8 cellular contexts compared by ENCODE assay signal in the genomic region with DNA sequence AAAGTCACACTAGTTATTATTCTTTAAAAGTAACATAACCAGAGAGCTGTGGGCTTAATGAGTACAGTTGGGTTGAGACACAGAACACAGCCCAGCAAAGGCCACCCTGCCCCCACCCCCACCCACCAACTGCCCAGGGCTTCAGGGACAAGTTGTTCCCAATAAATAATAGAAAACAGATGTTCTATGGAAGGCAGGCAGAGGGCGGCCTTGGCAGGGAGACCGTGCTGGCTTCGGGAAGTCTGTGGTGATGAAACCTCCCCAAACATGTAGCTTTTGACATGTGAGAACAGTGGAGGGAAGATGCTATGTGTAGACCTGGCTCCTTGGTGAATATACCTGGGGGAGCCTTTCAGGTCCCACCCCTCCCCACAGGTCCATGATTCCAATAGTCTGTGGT. TPM values are rescaled to one million over a fixed set of nuclear protein-coding genes. Genes with fewer than 3 reads are reported as not detected.
DNase-seq lines count a peak whose midpoint lies in the region; ATAC-seq and TF ChIP-seq lines count a peak whose summit lies in the region.
"Had no signal": no experiment of that assay in that cellular context is flagged by ENCODE, and none has a peak within 500 bp of the region (broad histone marks: within the 10 kb centered on the region; RNA-seq: fewer than 3 reads in every experiment).

No MANE protein-coding gene starts in this region.

- H3K4me2 ChIP-seq in hepatocyte = peak overlapping the region; percentile 3

- TF ChIP-seq CTCF in adrenal gland (IDR thresholded peaks at IDR 0.05) (peak in 4 of 6 experiments; percentile 29 to 37 (median 34)), hepatocyte (IDR thresholded peaks at IDR 0.05; ENCODE audit: poor library complexity) (peak; percentile 30), stomach (IDR thresholded peaks at IDR 0.05) (no peak)

- peak; percentile 82 for DNase-seq in LHCN-M2 (ENCODE audit: low read depth)
- DNase-seq in adrenal gland = peak; percentile 75 to 96 (median 83)
- DNase-seq in hepatocyte (ENCODE audit: low spot score) = peak; percentile 65
- no peak for DNase-seq in stomach
- no peak for DNase-seq in retina

- H3K27ac ChIP-seq in adrenal gland (peak overlapping the region in 3 of 5 donors; percentile 20 to 79 (median 78)), hepatocyte (peak overlapping the region; percentile 71), stomach (peak overlapping the region in 4 of 5 donors; percentile 36 to 93 (median 66))
- H3K27ac ChIP-seq: parathyroid adenoma had no signal

- H3K36me3 ChIP-seq in adrenal gland (replicated peaks in 1 of 2) (no peaks in the 10 kb centered on the region), hepatocyte (replicated peaks; ENCODE audit: insufficient read depth, low read depth) (no peaks in the 10 kb centered on the region), stomach (peaks cover 0 to 28% (median 21%) of the 10 kb centered on the region in 4 donors)

- H3K4me3 ChIP-seq in adrenal gland = no peak overlapping the region
- no peak overlapping the region for H3K4me3 ChIP-seq in hepatocyte
- no peak overlapping the region for H3K4me3 ChIP-seq in stomach

- intact Hi-C loops in adrenal gland (cut with DNase I) (no loop called here), stomach (cut with DNase I; ENCODE audit: low total_unique reads) (no loop called here)

- H3K27me3 ChIP-seq in adrenal gland = no peaks in the 10 kb centered on the region
- H3K27me3 ChIP-seq in hepatocyte = no peaks in the 10 kb centered on the region
- no peaks in the 10 kb centered on the region for H3K27me3 ChIP-seq in stomach

- no peak overlapping the region for H2AFZ ChIP-seq in hepatocyte
- H2AFZ ChIP-seq: parathyroid adenoma had no signal

- no peak for ATAC-seq in GM18517 (IDR thresholded peaks at IDR 0.05; ENCODE audit: unreplicated experiment)
- ATAC-seq in HG03565 (IDR thresholded peaks at IDR 0.05; ENCODE audit: unreplicated experiment) = no peak

- H3K9me3 ChIP-seq in adrenal gland (replicated peaks in 1 of 3) = no peaks in the 10 kb centered on the region
- H3K9me3 ChIP-seq in hepatocyte (ENCODE audit: low read depth) = no peaks in the 10 kb centered on the region
- H3K9me3 ChIP-seq in stomach = no peaks in the 10 kb centered on the region

- 16 to 28% (median 22%) methylated on average over 3 of the region's 3 CpGs for WGBS in adrenal gland, 4 donors
- WGBS in hepatocyte (ENCODE audit: low lambda C conversion rate, missing lambda C conversion rate) = 48% methylated on average over 3 of the region's 3 CpGs
- 33 to 61% (median 47%) methylated on average over 3 of the region's 3 CpGs for WGBS in stomach, 5 donors

- H3K9me2 ChIP-seq in hepatocyte (replicated peaks; ENCODE audit: insufficient read depth) = no peaks in the 10 kb centered on the region

- TF ChIP-seq POLR2A in adrenal gland (IDR thresholded peaks at IDR 0.05) (no peak), stomach (IDR thresholded peaks at IDR 0.05) (no peak)

- no peaks in the 10 kb centered on the region for H4K20me1 ChIP-seq in hepatocyte (ENCODE audit: insufficient read depth, poor library complexity, severe bottlenecking)

- no peaks in the 10 kb centered on the region for H3K79me2 ChIP-seq in hepatocyte
- H3K79me2 ChIP-seq: parathyroid adenoma had no signal

- H3K4me1 ChIP-seq in adrenal gland (replicated peaks in 1 of 2) (peaks cover 4 to 65% of the 10 kb centered on the region in 2 donors), hepatocyte (ENCODE audit: insufficient read depth) (peaks cover 42% of the 10 kb centered on the region), stomach (peaks cover 4 to 71% (median 39%) of the 10 kb centered on the region in 4 donors)
- H3K4me1 ChIP-seq: parathyroid adenoma had no signal

- TF ChIP-seq EP300 in stomach (IDR thresholded peaks at IDR 0.05) = peak; percentile 87

RNA-seq across cellular contexts. Expression of a gene that starts 10.0 kb away (rescaled TPM):
- 0.90 and 0.98 TPM in 2 replicates for total RNA-seq in LHCN-M2 (2014; rRNA removed)
- polyA plus RNA-seq in LHCN-M2 (2012) = 1.2 TPM
- 10 to 100 TPM in 2 of 8 donors, 1 to 10 TPM in 6; 1.6 to 11.7 (median 6.1) TPM for total RNA-seq in adrenal gland
- polyA plus RNA-seq in adrenal gland = 10 to 100 TPM in 2 of 3 donors, 1 to 10 TPM in 1; 2.4 to 42.7 (median 30.3) TPM
- total RNA-seq in hepatocyte = 4.0 and 5.4 TPM in 2 replicates
- polyA plus RNA-seq in hepatocyte = 2.2 and 3.3 TPM in 2 replicates
- 10 to 100 TPM in 1 of 5 donors, 1 to 10 TPM in 3, under 1 TPM in 1; 0.58 to 10.3 (median 2.8) TPM for total RNA-seq in stomach
- 1 to 10 TPM; 2.3 to 6.8 (median 3.7) TPM for polyA plus RNA-seq in stomach

RNA-seq across cellular contexts. Expression of a gene that starts 39.6 kb away (rescaled TPM):
- total RNA-seq in LHCN-M2 (2014; rRNA removed) (77.5 and 79.1 TPM in 2 replicates), adrenal gland (10 to 100 TPM; 17.2 to 61.8 (median 24.0) TPM), hepatocyte (33.7 and 34.8 TPM in 2 replicates), stomach (100 to 1,000 TPM in 1 of 5 donors, 10 to 100 TPM in 4; 13.3 to 251 (median 26.8) TPM)
- 82.9 TPM for polyA plus RNA-seq in LHCN-M2 (2012)
- polyA plus RNA-seq in adrenal gland (10 to 100 TPM; 13.6 to 39.7 (median 29.7) TPM), hepatocyte (25.4 and 30.9 TPM in 2 replicates), stomach (10 to 100 TPM; 10.7 to 28.3 (median 27.6) TPM)

Comparison
In these comparisons a context has a peak if more than half of its experiments do, and no peak if none do; other contexts are left out.
1. DNase-seq: peak in LHCN-M2 (single experiment), adrenal gland (7 of 7) and hepatocyte (single experiment); none in stomach (single experiment) and retina (single experiment).
2. CTCF ChIP-seq: peak in adrenal gland (4 of 6) and hepatocyte (single experiment); none in stomach (0 of 7).
3. Peak in every context shown above with its lines, with median percentiles within 50 percentile points of each other: H3K27ac ChIP-seq.